In the genomic region with DNA sequence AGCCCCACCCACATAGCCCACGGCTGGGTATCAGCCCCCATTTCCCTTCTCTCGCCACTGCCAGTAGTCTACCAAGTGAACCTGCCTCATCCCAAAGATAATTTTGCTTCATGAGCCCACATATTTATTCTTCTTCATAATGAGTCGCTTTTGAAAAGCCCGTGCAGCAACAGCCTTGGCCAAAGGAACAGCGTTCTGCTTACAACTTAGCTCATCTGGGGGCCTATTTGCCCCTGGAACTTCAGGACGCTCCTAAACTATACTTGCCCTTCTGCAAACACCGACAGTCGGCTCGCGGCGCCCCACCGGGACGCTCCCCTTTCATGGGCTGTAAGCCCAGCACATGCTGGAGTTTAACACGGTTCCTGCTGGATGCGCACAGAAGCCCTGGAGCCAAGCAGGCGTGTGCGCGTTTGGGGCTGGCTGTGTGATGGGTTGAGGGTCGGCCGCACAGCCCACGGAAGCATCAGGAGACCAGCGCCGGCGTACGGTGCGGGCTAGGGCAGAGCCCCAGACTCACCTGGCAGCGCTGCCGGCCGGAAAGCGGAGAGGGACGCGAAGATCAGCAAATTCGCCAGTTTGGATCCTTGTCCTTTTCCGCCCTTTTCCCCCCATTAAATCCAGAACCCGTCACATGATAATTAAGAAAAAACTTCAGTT, we compare ENCODE assay signal across 1 cellular context.
TF ChIP-seq lines count a peak whose summit lies in the region.

No MANE protein-coding gene starts in this region.

TF ChIP-seq in K562, 482 proteins besides CTCF, POLR2A, EP300 and RAD21 (continued from another document and continues in another):
- TF ChIP-seq FOSL1 (tag; conservative IDR thresholded peaks at IDR 0.05) (0 out of 2 replicates have a peak, but pooled peaks have one; percentile 23), ZNF165 (CRISPR knock-in tag; IDR thresholded peaks at IDR 0.05; ENCODE audit: borderline replicate concordance) (no peak), ZNF717 (CRISPR knock-in tag; IDR thresholded peaks at IDR 0.05) (no peak), PTTG1 (tag; IDR thresholded peaks at IDR 0.05; ENCODE audit: low read depth) (no peak), ELF1 (tag; IDR thresholded peaks at IDR 0.05) (peak; percentile 83; the same call in 1 of the 2 replicates), SP2 (IDR thresholded peaks at IDR 0.05; ENCODE audit: extremely low read depth, low read depth, low read length, poor library complexity, severe bottlenecking) (no peak), RB1 (IDR thresholded peaks at IDR 0.05; ENCODE audit: low read depth) (peak; percentile 18; the same call in 1 of the 2 replicates), CBX3 (IDR thresholded peaks at IDR 0.05; ENCODE audit: borderline replicate concordance in 1 of 2, low read length in 2 of 2) (no peak), ZNF354B (CRISPR knock-in tag; IDR thresholded peaks at IDR 0.05) (no peak), KLF6 (CRISPR knock-in tag; IDR thresholded peaks at IDR 0.05; ENCODE audit: borderline replicate concordance) (peak; percentile 55; the same call in 1 of the 2 replicates), ZC3H11A (IDR thresholded peaks at IDR 0.05; ENCODE audit: low read depth, low read length) (no peak), FOXK1 (CRISPR knock-in tag; IDR thresholded peaks at IDR 0.05; ENCODE audit: borderline replicate concordance) (no peak), RBM17 (IDR thresholded peaks at IDR 0.05; ENCODE audit: borderline replicate concordance, low read depth, low read length) (no peak), ELF4 (CRISPR knock-in tag; IDR thresholded peaks at IDR 0.05) (0 out of 2 replicates have a peak, but pooled peaks have one; percentile 64), ZNF133 (CRISPR knock-in tag; IDR thresholded peaks at IDR 0.05) (no peak), ZNF583 (CRISPR knock-in tag; IDR thresholded peaks at IDR 0.05) (peak; percentile 76; the same call in 1 of the 2 replicates), NR2C2 (CRISPR knock-in tag; IDR thresholded peaks at IDR 0.05) (peak; percentile 75), NR2C2 (tag; IDR thresholded peaks at IDR 0.05) (no peak), ADNP (tag; IDR thresholded peaks at IDR 0.05) (no peak), ILK (tag; IDR thresholded peaks at IDR 0.05; ENCODE audit: borderline replicate concordance, low read depth) (no peak), ZBTB1 (CRISPR knock-in tag; IDR thresholded peaks at IDR 0.05; ENCODE audit: borderline replicate concordance, low read depth) (no peak), MEIS2 (IDR thresholded peaks at IDR 0.05; ENCODE audit: partially characterized antibody) (no peak), SMARCC2 (IDR thresholded peaks at IDR 0.05; ENCODE audit: low read depth) (peak; percentile 34; the same call in 1 of the 2 replicates), ZNF143 (CRISPR knock-in tag; IDR thresholded peaks at IDR 0.05) (no peak), HCFC1 (IDR thresholded peaks at IDR 0.05; ENCODE audit: low read depth, low read length) (no peak), HDAC2 (IDR thresholded peaks at IDR 0.05) (peak; percentile 59; the same call in 1 of the 2 replicates), MXI1 (IDR thresholded peaks at IDR 0.05; ENCODE audit: low read depth, low read length) (0 out of 2 replicates have a peak, but pooled peaks have one; percentile 16), MCM7 (IDR thresholded peaks at IDR 0.05) (no peak)
- TF ChIP-seq, protein P1, sequence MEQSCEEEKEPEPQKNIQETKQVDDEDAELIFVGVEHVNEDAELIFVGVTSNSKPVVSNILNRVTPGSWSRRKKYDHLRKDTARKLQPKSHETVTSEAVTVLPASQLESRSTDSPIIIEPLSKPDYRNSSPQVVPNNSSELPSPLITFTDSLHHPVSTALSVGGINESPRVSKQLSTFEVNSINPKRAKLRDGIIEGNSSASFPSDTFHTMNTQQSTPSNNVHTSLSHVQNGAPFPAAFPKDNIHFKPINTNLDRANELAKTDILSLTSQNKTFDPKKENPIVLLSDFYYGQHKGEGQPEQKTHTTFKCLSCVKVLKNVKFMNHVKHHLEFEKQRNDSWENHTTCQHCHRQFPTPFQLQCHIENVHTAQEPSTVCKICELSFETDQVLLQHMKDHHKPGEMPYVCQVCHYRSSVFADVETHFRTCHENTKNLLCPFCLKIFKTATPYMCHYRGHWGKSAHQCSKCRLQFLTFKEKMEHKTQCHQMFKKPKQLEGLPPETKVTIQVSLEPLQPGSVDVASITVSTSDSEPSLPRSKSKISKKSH (CRISPR knock-in tag; IDR thresholded peaks at IDR 0.05) = no peak
- TF ChIP-seq, protein P2, sequence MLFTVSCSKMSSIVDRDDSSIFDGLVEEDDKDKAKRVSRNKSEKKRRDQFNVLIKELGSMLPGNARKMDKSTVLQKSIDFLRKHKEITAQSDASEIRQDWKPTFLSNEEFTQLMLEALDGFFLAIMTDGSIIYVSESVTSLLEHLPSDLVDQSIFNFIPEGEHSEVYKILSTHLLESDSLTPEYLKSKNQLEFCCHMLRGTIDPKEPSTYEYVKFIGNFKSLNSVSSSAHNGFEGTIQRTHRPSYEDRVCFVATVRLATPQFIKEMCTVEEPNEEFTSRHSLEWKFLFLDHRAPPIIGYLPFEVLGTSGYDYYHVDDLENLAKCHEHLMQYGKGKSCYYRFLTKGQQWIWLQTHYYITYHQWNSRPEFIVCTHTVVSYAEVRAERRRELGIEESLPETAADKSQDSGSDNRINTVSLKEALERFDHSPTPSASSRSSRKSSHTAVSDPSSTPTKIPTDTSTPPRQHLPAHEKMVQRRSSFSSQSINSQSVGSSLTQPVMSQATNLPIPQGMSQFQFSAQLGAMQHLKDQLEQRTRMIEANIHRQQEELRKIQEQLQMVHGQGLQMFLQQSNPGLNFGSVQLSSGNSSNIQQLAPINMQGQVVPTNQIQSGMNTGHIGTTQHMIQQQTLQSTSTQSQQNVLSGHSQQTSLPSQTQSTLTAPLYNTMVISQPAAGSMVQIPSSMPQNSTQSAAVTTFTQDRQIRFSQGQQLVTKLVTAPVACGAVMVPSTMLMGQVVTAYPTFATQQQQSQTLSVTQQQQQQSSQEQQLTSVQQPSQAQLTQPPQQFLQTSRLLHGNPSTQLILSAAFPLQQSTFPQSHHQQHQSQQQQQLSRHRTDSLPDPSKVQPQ (CRISPR knock-in tag; IDR thresholded peaks at IDR 0.05; ENCODE audit: borderline replicate concordance) = no peak
- TF ChIP-seq, protein P3, sequence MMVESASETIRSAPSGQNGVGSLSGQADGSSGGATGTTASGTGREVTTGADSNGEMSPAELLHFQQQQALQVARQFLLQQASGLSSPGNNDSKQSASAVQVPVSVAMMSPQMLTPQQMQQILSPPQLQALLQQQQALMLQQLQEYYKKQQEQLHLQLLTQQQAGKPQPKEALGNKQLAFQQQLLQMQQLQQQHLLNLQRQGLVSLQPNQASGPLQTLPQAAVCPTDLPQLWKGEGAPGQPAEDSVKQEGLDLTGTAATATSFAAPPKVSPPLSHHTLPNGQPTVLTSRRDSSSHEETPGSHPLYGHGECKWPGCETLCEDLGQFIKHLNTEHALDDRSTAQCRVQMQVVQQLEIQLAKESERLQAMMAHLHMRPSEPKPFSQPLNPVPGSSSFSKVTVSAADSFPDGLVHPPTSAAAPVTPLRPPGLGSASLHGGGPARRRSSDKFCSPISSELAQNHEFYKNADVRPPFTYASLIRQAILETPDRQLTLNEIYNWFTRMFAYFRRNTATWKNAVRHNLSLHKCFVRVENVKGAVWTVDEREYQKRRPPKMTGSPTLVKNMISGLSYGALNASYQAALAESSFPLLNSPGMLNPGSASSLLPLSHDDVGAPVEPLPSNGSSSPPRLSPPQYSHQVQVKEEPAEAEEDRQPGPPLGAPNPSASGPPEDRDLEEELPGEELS (CRISPR knock-in tag; IDR thresholded peaks at IDR 0.05; ENCODE audit: borderline replicate concordance) = no peak
- TF ChIP-seq, protein P4, sequence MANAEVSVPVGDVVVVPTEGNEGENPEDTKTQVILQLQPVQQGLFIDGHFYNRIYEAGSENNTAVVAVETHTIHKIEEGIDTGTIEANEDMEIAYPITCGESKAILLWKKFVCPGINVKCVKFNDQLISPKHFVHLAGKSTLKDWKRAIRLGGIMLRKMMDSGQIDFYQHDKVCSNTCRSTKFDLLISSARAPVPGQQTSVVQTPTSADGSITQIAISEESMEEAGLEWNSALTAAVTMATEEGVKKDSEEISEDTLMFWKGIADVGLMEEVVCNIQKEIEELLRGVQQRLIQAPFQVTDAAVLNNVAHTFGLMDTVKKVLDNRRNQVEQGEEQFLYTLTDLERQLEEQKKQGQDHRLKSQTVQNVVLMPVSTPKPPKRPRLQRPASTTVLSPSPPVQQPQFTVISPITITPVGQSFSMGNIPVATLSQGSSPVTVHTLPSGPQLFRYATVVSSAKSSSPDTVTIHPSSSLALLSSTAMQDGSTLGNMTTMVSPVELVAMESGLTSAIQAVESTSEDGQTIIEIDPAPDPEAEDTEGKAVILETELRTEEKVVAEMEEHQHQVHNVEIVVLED (CRISPR knock-in tag; IDR thresholded peaks at IDR 0.05) = peak; percentile 46; the same call in 1 of the 2 replicates
- TF ChIP-seq, protein P5, sequence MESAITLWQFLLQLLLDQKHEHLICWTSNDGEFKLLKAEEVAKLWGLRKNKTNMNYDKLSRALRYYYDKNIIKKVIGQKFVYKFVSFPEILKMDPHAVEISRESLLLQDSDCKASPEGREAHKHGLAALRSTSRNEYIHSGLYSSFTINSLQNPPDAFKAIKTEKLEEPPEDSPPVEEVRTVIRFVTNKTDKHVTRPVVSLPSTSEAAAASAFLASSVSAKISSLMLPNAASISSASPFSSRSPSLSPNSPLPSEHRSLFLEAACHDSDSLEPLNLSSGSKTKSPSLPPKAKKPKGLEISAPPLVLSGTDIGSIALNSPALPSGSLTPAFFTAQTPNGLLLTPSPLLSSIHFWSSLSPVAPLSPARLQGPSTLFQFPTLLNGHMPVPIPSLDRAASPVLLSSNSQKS (CRISPR knock-in tag; IDR thresholded peaks at IDR 0.05) = no peak
- TF ChIP-seq, protein P6, sequence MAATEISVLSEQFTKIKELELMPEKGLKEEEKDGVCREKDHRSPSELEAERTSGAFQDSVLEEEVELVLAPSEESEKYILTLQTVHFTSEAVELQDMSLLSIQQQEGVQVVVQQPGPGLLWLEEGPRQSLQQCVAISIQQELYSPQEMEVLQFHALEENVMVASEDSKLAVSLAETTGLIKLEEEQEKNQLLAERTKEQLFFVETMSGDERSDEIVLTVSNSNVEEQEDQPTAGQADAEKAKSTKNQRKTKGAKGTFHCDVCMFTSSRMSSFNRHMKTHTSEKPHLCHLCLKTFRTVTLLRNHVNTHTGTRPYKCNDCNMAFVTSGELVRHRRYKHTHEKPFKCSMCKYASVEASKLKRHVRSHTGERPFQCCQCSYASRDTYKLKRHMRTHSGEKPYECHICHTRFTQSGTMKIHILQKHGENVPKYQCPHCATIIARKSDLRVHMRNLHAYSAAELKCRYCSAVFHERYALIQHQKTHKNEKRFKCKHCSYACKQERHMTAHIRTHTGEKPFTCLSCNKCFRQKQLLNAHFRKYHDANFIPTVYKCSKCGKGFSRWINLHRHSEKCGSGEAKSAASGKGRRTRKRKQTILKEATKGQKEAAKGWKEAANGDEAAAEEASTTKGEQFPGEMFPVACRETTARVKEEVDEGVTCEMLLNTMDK (IDR thresholded peaks at IDR 0.05; ENCODE audit: borderline replicate concordance, insufficient read depth, low read depth, low read length, poor library complexity, severe bottlenecking) = no peak
- TF ChIP-seq, protein P7, sequence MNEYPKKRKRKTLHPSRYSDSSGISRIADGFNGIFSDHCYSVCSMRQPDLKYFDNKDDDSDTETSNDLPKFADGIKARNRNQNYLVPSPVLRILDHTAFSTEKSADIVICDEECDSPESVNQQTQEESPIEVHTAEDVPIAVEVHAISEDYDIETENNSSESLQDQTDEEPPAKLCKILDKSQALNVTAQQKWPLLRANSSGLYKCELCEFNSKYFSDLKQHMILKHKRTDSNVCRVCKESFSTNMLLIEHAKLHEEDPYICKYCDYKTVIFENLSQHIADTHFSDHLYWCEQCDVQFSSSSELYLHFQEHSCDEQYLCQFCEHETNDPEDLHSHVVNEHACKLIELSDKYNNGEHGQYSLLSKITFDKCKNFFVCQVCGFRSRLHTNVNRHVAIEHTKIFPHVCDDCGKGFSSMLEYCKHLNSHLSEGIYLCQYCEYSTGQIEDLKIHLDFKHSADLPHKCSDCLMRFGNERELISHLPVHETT (CRISPR knock-in tag; conservative IDR thresholded peaks at IDR 0.05 in 1 of 2, IDR thresholded peaks at IDR 0.05 in 1 of 2) = no peak
- TF ChIP-seq, protein P8, sequence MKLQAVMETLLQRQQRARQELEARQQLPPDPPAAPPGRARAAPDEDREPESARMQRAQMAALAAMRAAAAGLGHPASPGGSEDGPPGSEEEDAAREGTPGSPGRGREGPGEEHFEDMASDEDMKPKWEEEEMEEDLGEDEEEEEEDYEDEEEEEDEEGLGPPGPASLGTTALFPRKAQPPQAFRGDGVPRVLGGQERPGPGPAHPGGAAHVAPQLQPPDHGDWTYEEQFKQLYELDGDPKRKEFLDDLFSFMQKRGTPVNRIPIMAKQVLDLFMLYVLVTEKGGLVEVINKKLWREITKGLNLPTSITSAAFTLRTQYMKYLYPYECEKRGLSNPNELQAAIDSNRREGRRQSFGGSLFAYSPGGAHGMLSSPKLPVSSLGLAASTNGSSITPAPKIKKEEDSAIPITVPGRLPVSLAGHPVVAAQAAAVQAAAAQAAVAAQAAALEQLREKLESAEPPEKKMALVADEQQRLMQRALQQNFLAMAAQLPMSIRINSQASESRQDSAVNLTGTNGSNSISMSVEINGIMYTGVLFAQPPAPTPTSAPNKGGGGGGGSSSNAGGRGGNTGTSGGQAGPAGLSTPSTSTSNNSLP (IDR thresholded peaks at IDR 0.05; ENCODE audit: borderline replicate concordance, low read depth, low read length) = no peak
- TF ChIP-seq, protein P9, sequence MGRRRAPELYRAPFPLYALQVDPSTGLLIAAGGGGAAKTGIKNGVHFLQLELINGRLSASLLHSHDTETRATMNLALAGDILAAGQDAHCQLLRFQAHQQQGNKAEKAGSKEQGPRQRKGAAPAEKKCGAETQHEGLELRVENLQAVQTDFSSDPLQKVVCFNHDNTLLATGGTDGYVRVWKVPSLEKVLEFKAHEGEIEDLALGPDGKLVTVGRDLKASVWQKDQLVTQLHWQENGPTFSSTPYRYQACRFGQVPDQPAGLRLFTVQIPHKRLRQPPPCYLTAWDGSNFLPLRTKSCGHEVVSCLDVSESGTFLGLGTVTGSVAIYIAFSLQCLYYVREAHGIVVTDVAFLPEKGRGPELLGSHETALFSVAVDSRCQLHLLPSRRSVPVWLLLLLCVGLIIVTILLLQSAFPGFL (CRISPR knock-in tag; IDR thresholded peaks at IDR 0.05) = no peak
- TF ChIP-seq, protein P10, sequence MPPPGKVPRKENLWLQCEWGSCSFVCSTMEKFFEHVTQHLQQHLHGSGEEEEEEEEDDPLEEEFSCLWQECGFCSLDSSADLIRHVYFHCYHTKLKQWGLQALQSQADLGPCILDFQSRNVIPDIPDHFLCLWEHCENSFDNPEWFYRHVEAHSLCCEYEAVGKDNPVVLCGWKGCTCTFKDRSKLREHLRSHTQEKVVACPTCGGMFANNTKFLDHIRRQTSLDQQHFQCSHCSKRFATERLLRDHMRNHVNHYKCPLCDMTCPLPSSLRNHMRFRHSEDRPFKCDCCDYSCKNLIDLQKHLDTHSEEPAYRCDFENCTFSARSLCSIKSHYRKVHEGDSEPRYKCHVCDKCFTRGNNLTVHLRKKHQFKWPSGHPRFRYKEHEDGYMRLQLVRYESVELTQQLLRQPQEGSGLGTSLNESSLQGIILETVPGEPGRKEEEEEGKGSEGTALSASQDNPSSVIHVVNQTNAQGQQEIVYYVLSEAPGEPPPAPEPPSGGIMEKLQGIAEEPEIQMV (tag; conservative IDR thresholded peaks at IDR 0.05; ENCODE audit: low read depth) = no peak
- TF ChIP-seq, protein P11, sequence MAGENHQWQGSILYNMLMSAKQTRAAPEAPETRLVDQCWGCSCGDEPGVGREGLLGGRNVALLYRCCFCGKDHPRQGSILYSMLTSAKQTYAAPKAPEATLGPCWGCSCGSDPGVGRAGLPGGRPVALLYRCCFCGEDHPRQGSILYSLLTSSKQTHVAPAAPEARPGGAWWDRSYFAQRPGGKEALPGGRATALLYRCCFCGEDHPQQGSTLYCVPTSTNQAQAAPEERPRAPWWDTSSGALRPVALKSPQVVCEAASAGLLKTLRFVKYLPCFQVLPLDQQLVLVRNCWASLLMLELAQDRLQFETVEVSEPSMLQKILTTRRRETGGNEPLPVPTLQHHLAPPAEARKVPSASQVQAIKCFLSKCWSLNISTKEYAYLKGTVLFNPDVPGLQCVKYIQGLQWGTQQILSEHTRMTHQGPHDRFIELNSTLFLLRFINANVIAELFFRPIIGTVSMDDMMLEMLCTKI (IDR thresholded peaks at IDR 0.05; ENCODE audit: partially characterized antibody) = no peak
